Comparison of ENCODE assay signal across 1 cellular context in genomic region chr17:42781639-42782401, GRCh38.
TF ChIP-seq lines count a peak whose summit lies in the region.

No MANE protein-coding gene starts in this region.

TF ChIP-seq in WTC11, 78 proteins besides CTCF, POLR2A, EP300 and RAD21 (continued from another document):
- TF ChIP-seq, protein P1, sequence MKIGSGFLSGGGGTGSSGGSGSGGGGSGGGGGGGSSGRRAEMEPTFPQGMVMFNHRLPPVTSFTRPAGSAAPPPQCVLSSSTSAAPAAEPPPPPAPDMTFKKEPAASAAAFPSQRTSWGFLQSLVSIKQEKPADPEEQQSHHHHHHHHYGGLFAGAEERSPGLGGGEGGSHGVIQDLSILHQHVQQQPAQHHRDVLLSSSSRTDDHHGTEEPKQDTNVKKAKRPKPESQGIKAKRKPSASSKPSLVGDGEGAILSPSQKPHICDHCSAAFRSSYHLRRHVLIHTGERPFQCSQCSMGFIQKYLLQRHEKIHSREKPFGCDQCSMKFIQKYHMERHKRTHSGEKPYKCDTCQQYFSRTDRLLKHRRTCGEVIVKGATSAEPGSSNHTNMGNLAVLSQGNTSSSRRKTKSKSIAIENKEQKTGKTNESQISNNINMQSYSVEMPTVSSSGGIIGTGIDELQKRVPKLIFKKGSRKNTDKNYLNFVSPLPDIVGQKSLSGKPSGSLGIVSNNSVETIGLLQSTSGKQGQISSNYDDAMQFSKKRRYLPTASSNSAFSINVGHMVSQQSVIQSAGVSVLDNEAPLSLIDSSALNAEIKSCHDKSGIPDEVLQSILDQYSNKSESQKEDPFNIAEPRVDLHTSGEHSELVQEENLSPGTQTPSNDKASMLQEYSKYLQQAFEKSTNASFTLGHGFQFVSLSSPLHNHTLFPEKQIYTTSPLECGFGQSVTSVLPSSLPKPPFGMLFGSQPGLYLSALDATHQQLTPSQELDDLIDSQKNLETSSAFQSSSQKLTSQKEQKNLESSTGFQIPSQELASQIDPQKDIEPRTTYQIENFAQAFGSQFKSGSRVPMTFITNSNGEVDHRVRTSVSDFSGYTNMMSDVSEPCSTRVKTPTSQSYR (CRISPR knock-in tag; IDR thresholded peaks at IDR 0.05): no peak
- TF ChIP-seq IRF2 (CRISPR knock-in tag; IDR thresholded peaks at IDR 0.05; ENCODE audit: borderline replicate concordance, low read depth) (no peak), ZNF423 (CRISPR knock-in tag; IDR thresholded peaks at IDR 0.05) (no peak), AR (CRISPR knock-in tag; IDR thresholded peaks at IDR 0.05) (no peak), CREB1 (CRISPR knock-in tag; IDR thresholded peaks at IDR 0.05) (no peak), SMAD4 (CRISPR knock-in tag; IDR thresholded peaks at IDR 0.05) (no peak)
- TF ChIP-seq, protein P2, sequence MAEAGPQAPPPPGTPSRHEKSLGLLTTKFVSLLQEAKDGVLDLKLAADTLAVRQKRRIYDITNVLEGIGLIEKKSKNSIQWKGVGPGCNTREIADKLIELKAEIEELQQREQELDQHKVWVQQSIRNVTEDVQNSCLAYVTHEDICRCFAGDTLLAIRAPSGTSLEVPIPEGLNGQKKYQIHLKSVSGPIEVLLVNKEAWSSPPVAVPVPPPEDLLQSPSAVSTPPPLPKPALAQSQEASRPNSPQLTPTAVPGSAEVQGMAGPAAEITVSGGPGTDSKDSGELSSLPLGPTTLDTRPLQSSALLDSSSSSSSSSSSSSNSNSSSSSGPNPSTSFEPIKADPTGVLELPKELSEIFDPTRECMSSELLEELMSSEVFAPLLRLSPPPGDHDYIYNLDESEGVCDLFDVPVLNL (CRISPR knock-in tag; IDR thresholded peaks at IDR 0.05; ENCODE audit: borderline replicate concordance, low read depth): no peak
